Comparison of ENCODE assay signal across 24 cellular contexts in genomic region chr10:11672836-11673235, GRCh38.
DNase-seq lines count a peak whose midpoint lies in the region; ATAC-seq and TF ChIP-seq lines count a peak whose summit lies in the region.
"Had no signal": no experiment of that assay in that cellular context is flagged by ENCODE, and none has a peak within 500 bp of the region (broad histone marks: within the 10 kb centered on the region; RNA-seq: fewer than 3 reads in every experiment).

No MANE protein-coding gene starts in this region.

- peaks cover 0 to 11% (median 0%) of the 10 kb centered on the region in 7 donors for H3K9me3 Mint-ChIP-seq in naive B cell

- no peak overlapping the region for H3K23ac ChIP-seq in mesendoderm (ENCODE audit: low read length)

- no peak overlapping the region for H2AK5ac ChIP-seq in mesendoderm (ENCODE audit: low read length)

- no CpG with 5 or more reads among the region's 9 CpGs for WGBS in mesendoderm (ENCODE audit: extremely low coverage, insufficient coverage, low lambda C conversion rate)

- no TSS peak for BruUV-seq in A673 (replicated peaks; lab: Mats Ljungman, UMichigan)
- no TSS peak for BruUV-seq in OCI-LY7 (replicated peaks; lab: Mats Ljungman, UMichigan)

- intact Hi-C loops in A673 (cut with micrococcal nuclease; ENCODE audit: unreplicated experiment) = no loop called here
- intact Hi-C loops in OCI-LY7 (cut with micrococcal nuclease; ENCODE audit: unreplicated experiment) = loop anchor here (1.0 kb wide), 3 partner anchors 12 to 138 kb away; no protein-coding TSS in a partner anchor

- TF ChIP-seq CTCF in A673 (conservative IDR thresholded peaks at IDR 0.05; ENCODE audit: low read depth, low read length) (no peak), GM12875 (IDR thresholded peaks at IDR 0.05; ENCODE audit: borderline replicate concordance, insufficient read depth, low read depth, low read length) (no peak), OCI-LY7 (conservative IDR thresholded peaks at IDR 0.05; ENCODE audit: low read length) (no peak), GM13976 (IDR thresholded peaks at IDR 0.05; ENCODE audit: borderline replicate concordance, control extremely low read depth, extremely low read depth, insufficient read depth, missing control alignments) (no peak)

- H3K36me3 Mint-ChIP-seq in naive B cell = peaks cover 6 to 10% of the 10 kb centered on the region in 2 donors

- H4K8ac ChIP-seq in mesendoderm (ENCODE audit: low read depth, low read length) = no peak overlapping the region

- H3K27me3 Mint-ChIP-seq in naive B cell = no peaks in the 10 kb centered on the region

- no peaks in the 10 kb centered on the region for H3K36me3 ChIP-seq in A673 (ENCODE audit: insufficient read depth, low read length, poor library complexity, severe bottlenecking)
- peaks cover 22% of the 10 kb centered on the region for H3K36me3 ChIP-seq in OCI-LY7 (ENCODE audit: insufficient read depth, low read length)
- H3K36me3 ChIP-seq in mesendoderm (ENCODE audit: control insufficient read depth, insufficient read depth, low read length) = no peaks in the 10 kb centered on the region
- H3K36me3 ChIP-seq: SJSA1 had no signal

- peaks cover 3% of the 10 kb centered on the region for H3K9me3 ChIP-seq in A673 (ENCODE audit: low read depth, low read length, poor library complexity, severe bottlenecking)
- peaks cover 19% of the 10 kb centered on the region for H3K9me3 ChIP-seq in OCI-LY7 (ENCODE audit: low read length)
- H3K9me3 ChIP-seq: SJSA1 had no signal

- no peak overlapping the region for H2AFZ ChIP-seq in OCI-LY7 (ENCODE audit: low read length)

- no peak overlapping the region for H3K18ac ChIP-seq in mesendoderm (ENCODE audit: low read length)

- no peak overlapping the region for H2BK5ac ChIP-seq in mesendoderm (ENCODE audit: low read length)

- H3K79me2 ChIP-seq in OCI-LY7 (ENCODE audit: insufficient read depth, low read depth, low read length) (peaks cover 55% of the 10 kb centered on the region; the same call in 1 of the 2 replicates), mesendoderm (ENCODE audit: control insufficient read depth, insufficient read depth, low read length) (no peaks in the 10 kb centered on the region)

- H3K4ac ChIP-seq in mesendoderm (ENCODE audit: low read depth, low read length) = no peak overlapping the region

- CTCF ChIA-PET in A673 (lab: Charles Lee) (no interaction called here), OCI-LY7 (lab: Charles Lee; ENCODE audit: unreplicated experiment) (no interaction called here)

- H3K4me1 ChIP-seq in A673 (ENCODE audit: insufficient read depth, low read length, poor library complexity, severe bottlenecking) (peaks cover 21% of the 10 kb centered on the region), OCI-LY7 (ENCODE audit: insufficient read depth, low read length, poor library complexity, severe bottlenecking) (peaks cover 97% of the 10 kb centered on the region), mesendoderm (ENCODE audit: control insufficient read depth, low read depth, low read length) (no peaks in the 10 kb centered on the region)
- H3K4me1 ChIP-seq: SJSA1 had no signal

- H3K4me2 ChIP-seq in OCI-LY7 (ENCODE audit: low read length) (peak overlapping the region; percentile 79), mesendoderm (ENCODE audit: low read length) (no peak overlapping the region)

- H3K4me3 Mint-ChIP-seq in naive B cell = peak overlapping the region in 6 of 8 donors; percentile 37 to 90 (median 72)

- in situ Hi-C loops in GM13976 (cut with MboI; ENCODE audit: low sequenced_read_pairs, unreplicated experiment) = no loop called here

- H2BK120ac ChIP-seq in mesendoderm (ENCODE audit: low read depth, low read length) = no peak overlapping the region

- no peak for ATAC-seq in naive B cell (ENCODE audit: low read depth in 2 of 2)
- ATAC-seq: HCT116, HepG2, Right ventricle myocardium inferior had no signal

- H4K20me1 ChIP-seq in OCI-LY7 (ENCODE audit: insufficient read depth, low read length) = no peaks in the 10 kb centered on the region

- H3K9me2 ChIP-seq in OCI-LY7 (ENCODE audit: insufficient read depth, low read length) = no peaks in the 10 kb centered on the region

- H2BK15ac ChIP-seq in mesendoderm (replicated peaks; ENCODE audit: low read depth) = no peak overlapping the region

- peak overlapping the region in 3 of 6 donors; percentile 70 to 87 (median 70) for H3K27ac Mint-ChIP-seq in naive B cell

- H3K79me1 ChIP-seq in mesendoderm (ENCODE audit: low read length) = no peaks in the 10 kb centered on the region

- POLR2A ChIA-PET in A673 (lab: Charles Lee; ENCODE audit: low non-redundant PET) = no interaction called here
- POLR2A ChIA-PET in OCI-LY7 (lab: Charles Lee) = interaction anchor here (0.6 to 8.4 kb wide), 10 partner anchors 11 to 597 kb away, joined by 3 to 109 read pairs (median 4); no protein-coding TSS in a partner anchor

- H3K9ac ChIP-seq in mesendoderm (ENCODE audit: low read length) = no peak overlapping the region

- no peak overlapping the region for H3K56ac ChIP-seq in mesendoderm (ENCODE audit: low read length)

- H3K27ac ChIP-seq in A673 (ENCODE audit: low read depth, low read length, poor library complexity, severe bottlenecking) (peak overlapping the region; percentile 87), OCI-LY7 (ENCODE audit: low read depth, low read length, poor library complexity, severe bottlenecking) (peak overlapping the region; percentile 100), mesendoderm (ENCODE audit: low read depth, low read length) (no peak overlapping the region)
- H3K27ac ChIP-seq: 22Rv1, HL-60, SJSA1 had no signal

- H3K27me3 ChIP-seq in A673 (replicated peaks; ENCODE audit: insufficient read depth, low read depth, low read length, poor library complexity) (no peaks in the 10 kb centered on the region), mesendoderm (ENCODE audit: insufficient read depth, low read length, poor library complexity) (no peaks in the 10 kb centered on the region)
- H3K27me3 ChIP-seq: SJSA1 had no signal

- no peak for DNase-seq in A673 (ENCODE audit: low spot score)
- no peak for DNase-seq in OCI-LY7 (ENCODE audit: low spot score)
- no peak for DNase-seq in naive B cell
- no peak for DNase-seq in NCI-H748 treated with DMSO at 0.1 percent for 48 hours (lab: John Stamatoyannopoulos, UW)
- no peak for DNase-seq in mesendoderm
- DNase-seq in HuH-7 (ENCODE audit: low spot score) = no peak
- DNase-seq in GM13976 (ENCODE audit: low spot score) = no peak
- DNase-seq: DMS79, KG1, NCI-H1092 treated with DMSO at 0.1 percent for 48 hours, NCI-H146, NCI-H2029 treated with DMSO at 0.1 percent for 48 hours, NCI-H2171, NCI-H345, NCI-H524, NCI-H82, OCI-M1 had no signal

- no peak overlapping the region for H3K4me3 ChIP-seq in A673 (ENCODE audit: low read depth, low read length, poor library complexity, severe bottlenecking)
- H3K4me3 ChIP-seq in GM12875 (ENCODE audit: low read depth, low read length) = peak overlapping the region; percentile 36
- peak overlapping the region; percentile 70 for H3K4me3 ChIP-seq in OCI-LY7 (ENCODE audit: low read depth, low read length, poor library complexity, severe bottlenecking)
- H3K4me3 ChIP-seq in mesendoderm (ENCODE audit: low read length) = no peak overlapping the region
- H3K4me3 ChIP-seq: SJSA1 had no signal

- no peak overlapping the region for H4K5ac ChIP-seq in mesendoderm (ENCODE audit: low read length)

- H3K4me1 Mint-ChIP-seq in naive B cell = peaks cover 59 to 90% (median 86%) of the 10 kb centered on the region in 3 donors

Comparison
In these comparisons a context has a peak if more than half of its experiments do, and no peak if none do; other contexts are left out.
1. H3K4me3 ChIP-seq: peak in GM12875 (single experiment) and OCI-LY7 (single experiment); none in A673 (single experiment) and mesendoderm (single experiment).